In the genomic region with DNA sequence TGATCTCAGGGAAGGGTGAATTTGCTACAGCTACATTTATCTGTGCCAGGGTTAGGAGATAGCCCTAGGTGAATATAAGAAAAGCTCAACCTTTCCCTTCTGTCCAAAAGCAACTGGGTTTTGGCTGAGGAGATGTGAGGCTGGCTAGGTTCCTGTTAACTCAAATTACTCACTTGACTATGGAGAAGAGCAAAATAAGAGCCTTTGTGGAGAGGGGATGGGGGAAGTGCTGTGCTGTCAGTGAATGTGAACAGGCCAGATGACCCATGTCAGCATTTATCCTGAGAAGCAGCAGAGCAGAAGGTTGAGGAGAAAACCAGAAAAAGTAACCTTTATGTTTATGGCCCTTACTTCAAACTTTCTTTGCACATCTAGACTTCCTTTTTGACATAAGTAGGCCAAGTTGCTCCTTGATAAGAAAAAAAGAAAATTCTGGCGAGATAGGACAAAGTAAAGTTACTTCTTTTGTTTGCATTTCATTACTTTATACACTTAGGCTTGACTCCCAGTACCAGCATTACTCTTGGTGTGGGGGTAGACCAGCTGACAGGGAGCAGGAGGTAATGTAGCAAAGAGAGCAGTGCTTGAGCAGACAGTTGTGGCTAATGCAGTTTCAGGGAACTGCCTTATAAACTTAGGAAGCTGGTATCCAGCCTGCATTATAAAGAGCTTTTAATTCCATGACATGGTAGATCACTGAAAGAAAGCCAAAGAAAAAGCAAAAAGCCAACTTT, we compare ENCODE assay signal across 10 cellular contexts. TPM values are rescaled to one million over a fixed set of nuclear protein-coding genes. Genes with fewer than 3 reads are reported as not detected.
DNase-seq lines count a peak whose midpoint lies in the region; ATAC-seq and TF ChIP-seq lines count a peak whose summit lies in the region.
"Had no signal": no experiment of that assay in that cellular context is flagged by ENCODE, and none has a peak within 500 bp of the region (broad histone marks: within the 10 kb centered on the region; RNA-seq: fewer than 3 reads in every experiment).

No MANE protein-coding gene starts in this region.

- intact Hi-C loops in CD8-positive, alpha-beta T cell (cut with DNase I, micrococcal nuclease) = loop anchor here in 1 of 2 experiments (10.0 kb wide), 1 partner anchor 444 kb away; no protein-coding TSS in a partner anchor
- intact Hi-C loops in tibial artery (cut with DNase I; ENCODE audit: low total_unique reads) = no loop called here

- no peak overlapping the region for H3K4me3 ChIP-seq in CD8-positive, alpha-beta T cell (ENCODE audit: low read depth, low read length)
- H3K4me3 ChIP-seq in ectodermal cell (ENCODE audit: insufficient read depth, low read depth, low read length) = no peak overlapping the region
- H3K4me3 ChIP-seq in tibial artery = no peak overlapping the region

- H3K27ac Mint-ChIP-seq in CD8-positive, alpha-beta T cell = peak overlapping the region; percentile 69
- H3K27ac Mint-ChIP-seq in naive thymus-derived CD8-positive, alpha-beta T cell = peak overlapping the region; percentile 41 to 83 (median 66)
- H3K27ac Mint-ChIP-seq in stimulated activated naive B cell treated with anti-CD40 and anti-IgM and Interleukin-4, amounts not matched to agents 10 μg/mL and 1 μg/mL and 100 μg/mL, for 72 hours = no peak overlapping the region

- no peak overlapping the region for H3K4me3 Mint-ChIP-seq in CD8-positive, alpha-beta T cell
- H3K4me3 Mint-ChIP-seq in naive thymus-derived CD8-positive, alpha-beta T cell = peak overlapping the region in 4 of 10 donors; percentile 3 to 31 (median 5)
- no peak overlapping the region for H3K4me3 Mint-ChIP-seq in stimulated activated naive B cell treated with anti-CD40 and anti-IgM and Interleukin-4, amounts not matched to agents 10 μg/mL and 1 μg/mL and 100 μg/mL, for 72 hours

- no peak overlapping the region for H3K27ac ChIP-seq in CD8-positive, alpha-beta T cell (ENCODE audit: low read depth, low read length)
- peak overlapping the region; percentile 16 for H3K27ac ChIP-seq in ectodermal cell (ENCODE audit: insufficient read depth, low read depth, low read length, poor library complexity, severe bottlenecking)
- H3K27ac ChIP-seq in tibial artery = no peak overlapping the region

- peaks cover 5% of the 10 kb centered on the region for H3K36me3 Mint-ChIP-seq in CD8-positive, alpha-beta T cell
- peaks cover 0 to 2% (median 0%) of the 10 kb centered on the region in 3 donors for H3K36me3 Mint-ChIP-seq in naive thymus-derived CD8-positive, alpha-beta T cell
- peaks cover 13 to 25% of the 10 kb centered on the region in 2 donors for H3K36me3 Mint-ChIP-seq in stimulated activated naive B cell treated with anti-CD40 and anti-IgM and Interleukin-4, amounts not matched to agents 10 μg/mL and 1 μg/mL and 100 μg/mL, for 72 hours

- CTCF ChIA-PET in CD8-positive, alpha-beta T cell (lab: Charles Lee) = interaction anchor here (0.9 to 1.3 kb wide), 4 partner anchors 11 to 168 kb away, joined by 3 to 5 read pairs (median 4); no protein-coding TSS in a partner anchor

- TF ChIP-seq CTCF in CD8-positive, alpha-beta T cell (IDR thresholded peaks at IDR 0.05) = no peak
- TF ChIP-seq CTCF in tibial artery (IDR thresholded peaks at IDR 0.05) = no peak

- H3K27me3 Mint-ChIP-seq in CD8-positive, alpha-beta T cell (ENCODE audit: low read depth) = no peaks in the 10 kb centered on the region
- H3K27me3 Mint-ChIP-seq in naive thymus-derived CD8-positive, alpha-beta T cell = no peaks in the 10 kb centered on the region
- H3K27me3 Mint-ChIP-seq in stimulated activated naive B cell treated with anti-CD40 and anti-IgM and Interleukin-4, amounts not matched to agents 10 μg/mL and 1 μg/mL and 100 μg/mL, for 72 hours = no peaks in the 10 kb centered on the region

- H3K36me3 ChIP-seq in CD8-positive, alpha-beta T cell (ENCODE audit: insufficient read depth, low read length) = no peaks in the 10 kb centered on the region
- H3K36me3 ChIP-seq in ectodermal cell (ENCODE audit: control insufficient read depth, insufficient read depth, low read length) (no peaks in the 10 kb centered on the region), tibial artery (no peaks in the 10 kb centered on the region)

- WGBS in ectodermal cell, 2 experiments = 100% methylated on average over 1 of the region's 1 CpG; no CpG with 5 or more reads in 1 of the 2 experiments

- H3K27me3 ChIP-seq in CD8-positive, alpha-beta T cell (ENCODE audit: insufficient read depth, low read length) = no peaks in the 10 kb centered on the region
- no peaks in the 10 kb centered on the region for H3K27me3 ChIP-seq in ectodermal cell (ENCODE audit: control insufficient read depth, insufficient read depth, low read length, poor library complexity, severe bottlenecking)
- H3K27me3 ChIP-seq in tibial artery = no peaks in the 10 kb centered on the region

- no peak for ATAC-seq in CD8-positive, alpha-beta T cell
- ATAC-seq in naive thymus-derived CD8-positive, alpha-beta T cell = peak in 1 of 2 donors; percentile 18
- ATAC-seq in stimulated activated naive B cell treated with anti-CD40 and anti-IgM and Interleukin-4, amounts not matched to agents 10 μg/mL and 1 μg/mL and 100 μg/mL, for 72 hours (replicated peaks) = no peak

- no peaks in the 10 kb centered on the region for H3K9me3 Mint-ChIP-seq in CD8-positive, alpha-beta T cell
- H3K9me3 Mint-ChIP-seq in naive thymus-derived CD8-positive, alpha-beta T cell = no peaks in the 10 kb centered on the region
- H3K9me3 Mint-ChIP-seq in stimulated activated naive B cell treated with anti-CD40 and anti-IgM and Interleukin-4, amounts not matched to agents 10 μg/mL and 1 μg/mL and 100 μg/mL, for 72 hours = no peaks in the 10 kb centered on the region

- POLR2A ChIA-PET in CD8-positive, alpha-beta T cell (lab: Charles Lee) = interaction anchor here (1.3 to 1.7 kb wide), 2 partner anchors 17 to 20 kb away, joined by 5 to 8 read pairs; no protein-coding TSS in a partner anchor
- POLR2A ChIA-PET in naive thymus-derived CD8-positive, alpha-beta T cell (lab: Charles Lee) = interaction anchor here (1.0 to 2.7 kb wide), 2 partner anchors 9 to 20 kb away, joined by 3 to 13 read pairs; no protein-coding TSS in a partner anchor

- peaks cover 67% of the 10 kb centered on the region for H3K4me1 Mint-ChIP-seq in CD8-positive, alpha-beta T cell (ENCODE audit: low read depth)
- H3K4me1 Mint-ChIP-seq in naive thymus-derived CD8-positive, alpha-beta T cell = peaks cover 26 to 70% (median 63%) of the 10 kb centered on the region in 4 donors
- H3K4me1 Mint-ChIP-seq in stimulated activated naive B cell treated with anti-CD40 and anti-IgM and Interleukin-4, amounts not matched to agents 10 μg/mL and 1 μg/mL and 100 μg/mL, for 72 hours = peaks cover 21 to 57% of the 10 kb centered on the region in 2 donors

- H3K4me1 ChIP-seq in CD8-positive, alpha-beta T cell (ENCODE audit: insufficient read depth, low read length) = peaks cover 33% of the 10 kb centered on the region
- H3K4me1 ChIP-seq in ectodermal cell (ENCODE audit: control insufficient read depth, insufficient read depth, low read length) (peaks cover 14% of the 10 kb centered on the region), tibial artery (peaks cover 0 to 23% (median 11%) of the 10 kb centered on the region in 4 donors)

- no peaks in the 10 kb centered on the region for H3K9me3 ChIP-seq in CD8-positive, alpha-beta T cell (ENCODE audit: low read length)
- no peaks in the 10 kb centered on the region for H3K9me3 ChIP-seq in ectodermal cell (ENCODE audit: control insufficient read depth, low read length)
- H3K9me3 ChIP-seq in tibial artery = no peaks in the 10 kb centered on the region

- DNase-seq in CD8-positive, alpha-beta T cell = no peak
- DNase-seq in NCI-H2196 treated with DMSO at 0.1 percent for 48 hours (lab: John Stamatoyannopoulos, UW; ENCODE audit: unreplicated experiment) (peak; percentile 21), tibial artery (no peak), NCI-H1436 (lab: John Stamatoyannopoulos, UW) (no peak)
- DNase-seq in naive thymus-derived CD8-positive, alpha-beta T cell = no peak
- DNase-seq in stimulated activated naive B cell treated with anti-CD40 and anti-IgM and Interleukin-4, amounts not matched to agents 10 μg/mL and 1 μg/mL and 100 μg/mL, for 72 hours = no peak
- no peak for DNase-seq in activated CD4-positive, alpha-beta T cell treated with anti-CD3 and anti-CD28 coated beads, Interleukin-2, amount 50 U/mL, for 4 hours
- DNase-seq: cerebellar nuclear complex, NCI-H226 had no signal

RNA-seq across cellular contexts. Expression of gene MAPK6, which starts 21.3 kb away (rescaled TPM):
- 10 to 100 TPM; 39.8 to 42.5 TPM for total RNA-seq in CD8-positive, alpha-beta T cell
- polyA plus RNA-seq in ectodermal cell (2013, experiment 1 of 4) = 87.1 TPM
- 94.2 TPM for polyA plus RNA-seq in ectodermal cell (2013, experiment 2 of 4)
- 67.3 TPM for polyA plus RNA-seq in ectodermal cell (2013, experiment 3 of 4)
- polyA plus RNA-seq in ectodermal cell (2013, experiment 4 of 4) = 73.0 TPM
- 10 to 100 TPM; 19.8 to 21.7 TPM for total RNA-seq in naive thymus-derived CD8-positive, alpha-beta T cell
- 1 to 10 TPM; 5.3 to 6.3 (median 5.4) TPM for polyA plus RNA-seq in naive thymus-derived CD8-positive, alpha-beta T cell
